ENCODE assay signal across 1 cellular context in the genomic region with DNA sequence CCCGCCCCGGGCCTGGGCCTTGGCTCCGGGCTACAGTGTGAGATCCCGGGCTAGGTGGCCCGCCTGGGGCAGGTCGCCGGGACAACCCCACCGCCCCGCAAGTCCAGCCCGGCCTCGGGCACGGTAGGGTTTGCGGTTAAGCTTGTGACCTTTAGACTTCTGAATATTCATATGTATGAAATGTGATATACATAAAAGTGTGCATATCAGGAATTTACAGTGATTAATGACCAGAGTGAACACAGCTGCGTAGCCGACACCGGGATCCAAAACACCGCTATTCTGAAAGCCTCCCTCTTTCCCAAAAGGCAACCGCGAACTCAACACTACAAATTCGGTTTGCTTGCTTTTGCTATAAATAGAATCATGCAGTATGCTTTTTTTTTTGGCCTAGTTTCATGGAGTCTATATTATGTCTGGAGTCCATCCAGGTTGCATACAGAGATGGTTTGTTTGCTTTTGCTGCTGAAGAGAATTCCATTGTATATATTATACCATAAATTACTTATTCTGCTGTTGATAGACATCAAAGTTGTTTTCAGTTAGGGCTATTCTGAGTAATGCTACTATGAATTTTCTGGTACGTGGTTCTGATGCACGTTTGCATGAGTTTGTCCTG.
TF ChIP-seq lines count a peak whose summit lies in the region.

No MANE protein-coding gene starts in this region.

TF ChIP-seq in HEK293, 187 proteins besides CTCF, POLR2A, EP300 and RAD21 (continued from another document):
- TF ChIP-seq, protein P1, sequence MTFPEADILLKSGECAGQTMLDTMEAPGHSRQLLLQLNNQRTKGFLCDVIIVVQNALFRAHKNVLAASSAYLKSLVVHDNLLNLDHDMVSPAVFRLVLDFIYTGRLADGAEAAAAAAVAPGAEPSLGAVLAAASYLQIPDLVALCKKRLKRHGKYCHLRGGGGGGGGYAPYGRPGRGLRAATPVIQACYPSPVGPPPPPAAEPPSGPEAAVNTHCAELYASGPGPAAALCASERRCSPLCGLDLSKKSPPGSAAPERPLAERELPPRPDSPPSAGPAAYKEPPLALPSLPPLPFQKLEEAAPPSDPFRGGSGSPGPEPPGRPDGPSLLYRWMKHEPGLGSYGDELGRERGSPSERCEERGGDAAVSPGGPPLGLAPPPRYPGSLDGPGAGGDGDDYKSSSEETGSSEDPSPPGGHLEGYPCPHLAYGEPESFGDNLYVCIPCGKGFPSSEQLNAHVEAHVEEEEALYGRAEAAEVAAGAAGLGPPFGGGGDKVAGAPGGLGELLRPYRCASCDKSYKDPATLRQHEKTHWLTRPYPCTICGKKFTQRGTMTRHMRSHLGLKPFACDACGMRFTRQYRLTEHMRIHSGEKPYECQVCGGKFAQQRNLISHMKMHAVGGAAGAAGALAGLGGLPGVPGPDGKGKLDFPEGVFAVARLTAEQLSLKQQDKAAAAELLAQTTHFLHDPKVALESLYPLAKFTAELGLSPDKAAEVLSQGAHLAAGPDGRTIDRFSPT (tag by site-specific recombination; IDR thresholded peaks at IDR 0.05) = peak; percentile 77; the same call in 1 of the 2 replicates
- peak; percentile 9; the same call in 1 of the 2 replicates for TF ChIP-seq ZSCAN30 (tag by site-specific recombination; IDR thresholded peaks at IDR 0.05)
- TF ChIP-seq, protein P2, sequence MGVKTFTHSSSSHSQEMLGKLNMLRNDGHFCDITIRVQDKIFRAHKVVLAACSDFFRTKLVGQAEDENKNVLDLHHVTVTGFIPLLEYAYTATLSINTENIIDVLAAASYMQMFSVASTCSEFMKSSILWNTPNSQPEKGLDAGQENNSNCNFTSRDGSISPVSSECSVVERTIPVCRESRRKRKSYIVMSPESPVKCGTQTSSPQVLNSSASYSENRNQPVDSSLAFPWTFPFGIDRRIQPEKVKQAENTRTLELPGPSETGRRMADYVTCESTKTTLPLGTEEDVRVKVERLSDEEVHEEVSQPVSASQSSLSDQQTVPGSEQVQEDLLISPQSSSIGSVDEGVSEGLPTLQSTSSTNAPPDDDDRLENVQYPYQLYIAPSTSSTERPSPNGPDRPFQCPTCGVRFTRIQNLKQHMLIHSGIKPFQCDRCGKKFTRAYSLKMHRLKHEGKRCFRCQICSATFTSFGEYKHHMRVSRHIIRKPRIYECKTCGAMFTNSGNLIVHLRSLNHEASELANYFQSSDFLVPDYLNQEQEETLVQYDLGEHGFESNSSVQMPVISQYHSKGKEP (tag by site-specific recombination; IDR thresholded peaks at IDR 0.05) = no peak
- no peak for TF ChIP-seq ZNF132 (tag by site-specific recombination; IDR thresholded peaks at IDR 0.05; ENCODE audit: borderline replicate concordance)
- no peak for TF ChIP-seq OVOL3 (tag by site-specific recombination; IDR thresholded peaks at IDR 0.05)
- TF ChIP-seq ZNF169 (tag by site-specific recombination; IDR thresholded peaks at IDR 0.05) = no peak
- TF ChIP-seq ZNF223 (tag by site-specific recombination; IDR thresholded peaks at IDR 0.05) = no peak
- TF ChIP-seq ZNF548 (tag by site-specific recombination; IDR thresholded peaks at IDR 0.05) = no peak
- TF ChIP-seq, protein P3, sequence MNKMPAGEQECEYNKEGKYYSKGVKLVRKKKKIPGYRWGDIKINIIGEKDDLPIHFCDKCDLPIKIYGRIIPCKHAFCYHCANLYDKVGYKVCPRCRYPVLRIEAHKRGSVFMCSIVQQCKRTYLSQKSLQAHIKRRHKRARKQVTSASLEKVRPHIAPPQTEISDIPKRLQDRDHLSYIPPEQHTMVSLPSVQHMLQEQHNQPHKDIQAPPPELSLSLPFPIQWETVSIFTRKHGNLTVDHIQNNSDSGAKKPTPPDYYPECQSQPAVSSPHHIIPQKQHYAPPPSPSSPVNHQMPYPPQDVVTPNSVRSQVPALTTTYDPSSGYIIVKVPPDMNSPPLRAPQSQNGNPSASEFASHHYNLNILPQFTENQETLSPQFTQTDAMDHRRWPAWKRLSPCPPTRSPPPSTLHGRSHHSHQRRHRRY (tag by site-specific recombination; IDR thresholded peaks at IDR 0.05) = no peak
- TF ChIP-seq ZNF561 (tag by site-specific recombination; IDR thresholded peaks at IDR 0.05; ENCODE audit: borderline replicate concordance) = peak; percentile 13; the same call in 1 of the 2 replicates
- no peak for TF ChIP-seq ZNF747 (tag by site-specific recombination; IDR thresholded peaks at IDR 0.05)
- no peak for TF ChIP-seq ZNF239 (tag by site-specific recombination; IDR thresholded peaks at IDR 0.05)
- TF ChIP-seq ZBTB20 (tag by site-specific recombination; IDR thresholded peaks at IDR 0.05) = peak; percentile 6; the same call in 1 of the 2 replicates
- TF ChIP-seq, protein P4, sequence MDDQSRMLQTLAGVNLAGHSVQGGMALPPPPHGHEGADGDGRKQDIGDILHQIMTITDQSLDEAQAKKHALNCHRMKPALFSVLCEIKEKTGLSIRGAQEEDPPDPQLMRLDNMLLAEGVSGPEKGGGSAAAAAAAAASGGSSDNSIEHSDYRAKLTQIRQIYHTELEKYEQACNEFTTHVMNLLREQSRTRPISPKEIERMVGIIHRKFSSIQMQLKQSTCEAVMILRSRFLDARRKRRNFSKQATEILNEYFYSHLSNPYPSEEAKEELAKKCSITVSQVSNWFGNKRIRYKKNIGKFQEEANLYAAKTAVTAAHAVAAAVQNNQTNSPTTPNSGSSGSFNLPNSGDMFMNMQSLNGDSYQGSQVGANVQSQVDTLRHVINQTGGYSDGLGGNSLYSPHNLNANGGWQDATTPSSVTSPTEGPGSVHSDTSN (CRISPR knock-in tag; IDR thresholded peaks at IDR 0.05) = no peak
- no peak for TF ChIP-seq ZNF76 (tag by site-specific recombination; IDR thresholded peaks at IDR 0.05; ENCODE audit: borderline replicate concordance, low read depth)
- TF ChIP-seq, protein P5, sequence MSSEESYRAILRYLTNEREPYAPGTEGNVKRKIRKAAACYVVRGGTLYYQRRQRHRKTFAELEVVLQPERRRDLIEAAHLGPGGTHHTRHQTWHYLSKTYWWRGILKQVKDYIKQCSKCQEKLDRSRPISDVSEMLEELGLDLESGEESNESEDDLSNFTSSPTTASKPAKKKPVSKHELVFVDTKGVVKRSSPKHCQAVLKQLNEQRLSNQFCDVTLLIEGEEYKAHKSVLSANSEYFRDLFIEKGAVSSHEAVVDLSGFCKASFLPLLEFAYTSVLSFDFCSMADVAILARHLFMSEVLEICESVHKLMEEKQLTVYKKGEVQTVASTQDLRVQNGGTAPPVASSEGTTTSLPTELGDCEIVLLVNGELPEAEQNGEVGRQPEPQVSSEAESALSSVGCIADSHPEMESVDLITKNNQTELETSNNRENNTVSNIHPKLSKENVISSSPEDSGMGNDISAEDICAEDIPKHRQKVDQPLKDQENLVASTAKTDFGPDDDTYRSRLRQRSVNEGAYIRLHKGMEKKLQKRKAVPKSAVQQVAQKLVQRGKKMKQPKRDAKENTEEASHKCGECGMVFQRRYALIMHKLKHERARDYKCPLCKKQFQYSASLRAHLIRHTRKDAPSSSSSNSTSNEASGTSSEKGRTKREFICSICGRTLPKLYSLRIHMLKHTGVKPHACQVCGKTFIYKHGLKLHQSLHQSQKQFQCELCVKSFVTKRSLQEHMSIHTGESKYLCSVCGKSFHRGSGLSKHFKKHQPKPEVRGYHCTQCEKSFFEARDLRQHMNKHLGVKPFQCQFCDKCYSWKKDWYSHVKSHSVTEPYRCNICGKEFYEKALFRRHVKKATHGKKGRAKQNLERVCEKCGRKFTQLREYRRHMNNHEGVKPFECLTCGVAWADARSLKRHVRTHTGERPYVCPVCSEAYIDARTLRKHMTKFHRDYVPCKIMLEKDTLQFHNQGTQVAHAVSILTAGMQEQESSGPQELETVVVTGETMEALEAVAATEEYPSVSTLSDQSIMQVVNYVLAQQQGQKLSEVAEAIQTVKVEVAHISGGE (tag by site-specific recombination; conservative IDR thresholded peaks at IDR 0.05; ENCODE audit: low read depth) = peak; percentile 76
- TF ChIP-seq, protein P6, sequence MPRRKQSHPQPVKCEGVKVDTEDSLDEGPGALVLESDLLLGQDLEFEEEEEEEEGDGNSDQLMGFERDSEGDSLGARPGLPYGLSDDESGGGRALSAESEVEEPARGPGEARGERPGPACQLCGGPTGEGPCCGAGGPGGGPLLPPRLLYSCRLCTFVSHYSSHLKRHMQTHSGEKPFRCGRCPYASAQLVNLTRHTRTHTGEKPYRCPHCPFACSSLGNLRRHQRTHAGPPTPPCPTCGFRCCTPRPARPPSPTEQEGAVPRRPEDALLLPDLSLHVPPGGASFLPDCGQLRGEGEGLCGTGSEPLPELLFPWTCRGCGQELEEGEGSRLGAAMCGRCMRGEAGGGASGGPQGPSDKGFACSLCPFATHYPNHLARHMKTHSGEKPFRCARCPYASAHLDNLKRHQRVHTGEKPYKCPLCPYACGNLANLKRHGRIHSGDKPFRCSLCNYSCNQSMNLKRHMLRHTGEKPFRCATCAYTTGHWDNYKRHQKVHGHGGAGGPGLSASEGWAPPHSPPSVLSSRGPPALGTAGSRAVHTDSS (tag by site-specific recombination; IDR thresholded peaks at IDR 0.05) = 0 out of 2 replicates have a peak, but pooled peaks have one; percentile 15
- no peak for TF ChIP-seq ZNF596 (tag by site-specific recombination; IDR thresholded peaks at IDR 0.05)
- TF ChIP-seq ZNF341 (tag by site-specific recombination; IDR thresholded peaks at IDR 0.05; ENCODE audit: low read depth) = peak; percentile 92
- peak; percentile 91 for TF ChIP-seq ZNF600 (tag by site-specific recombination; IDR thresholded peaks at IDR 0.05)
TF ChIP-seq in HEK293: peak in this region for 17.
